2 cellular contexts compared by ENCODE assay signal in the genomic region with DNA sequence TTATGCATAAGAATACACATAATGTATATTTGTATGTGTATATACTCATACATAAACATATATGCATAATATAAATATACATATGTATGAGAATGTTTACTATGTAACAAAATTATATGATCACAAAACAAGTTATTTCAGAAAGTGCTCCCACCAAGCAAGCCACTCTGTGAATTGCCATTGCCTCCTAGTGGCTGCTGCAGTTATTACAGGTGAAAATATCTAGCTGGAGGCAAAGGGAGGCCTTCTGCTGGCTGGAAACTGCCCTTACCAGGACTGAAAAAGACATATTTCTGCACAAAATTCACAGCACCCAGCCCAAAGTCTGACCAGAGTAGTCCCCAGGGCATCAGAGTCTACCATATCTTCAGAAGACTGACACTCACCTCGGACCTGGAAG.
TF ChIP-seq lines count a peak whose summit lies in the region.

No MANE protein-coding gene starts in this region.

TF ChIP-seq in HCT116, 20 proteins besides CTCF, POLR2A, EP300 and RAD21 (continued from another document):
- TF ChIP-seq REST (IDR thresholded peaks at IDR 0.05; ENCODE audit: low read depth): no peak

TF ChIP-seq in WTC11, 78 proteins besides CTCF, POLR2A, EP300 and RAD21 (continued from another document):
- TF ChIP-seq PRRX2 (CRISPR knock-in tag; IDR thresholded peaks at IDR 0.05): no peak
- no peak for TF ChIP-seq SMAD4 (CRISPR knock-in tag; IDR thresholded peaks at IDR 0.05)
- TF ChIP-seq CDX4 (CRISPR knock-in tag; IDR thresholded peaks at IDR 0.05; ENCODE audit: borderline replicate concordance): no peak
- TF ChIP-seq RELA (CRISPR knock-in tag; IDR thresholded peaks at IDR 0.05; ENCODE audit: borderline replicate concordance): no peak
- TF ChIP-seq ZBTB43 (CRISPR knock-in tag; IDR thresholded peaks at IDR 0.05): no peak
TF ChIP-seq in WTC11: peak in this region for 0.
